10 cellular contexts compared by ENCODE assay signal in genomic region chr6:44494011-44494501, GRCh38.
A peak's percentile ranks its signal among the peaks of the same experiment; 100 is the strongest.
DNase-seq lines count a peak whose midpoint lies in the region; ATAC-seq, FAIRE-seq and TF ChIP-seq lines count a peak whose summit lies in the region.
"Had no signal": no experiment of that assay in that cellular context is flagged by ENCODE, and none has a peak within 500 bp of the region (broad histone marks: within the 10 kb centered on the region; RNA-seq: fewer than 3 reads in every experiment).

No MANE protein-coding gene starts in this region.

- H3K36me3 ChIP-seq in left ventricle myocardium inferior (no peaks in the 10 kb centered on the region), heart left ventricle (no peaks in the 10 kb centered on the region)

- no peak for TF ChIP-seq POLR2A in heart left ventricle (IDR thresholded peaks at IDR 0.05)

- no peak overlapping the region for H3K27ac ChIP-seq in left ventricle myocardium inferior (replicated peaks)
- no peak overlapping the region for H3K27ac ChIP-seq in heart left ventricle

- H3K27me3 ChIP-seq in left ventricle myocardium inferior (ENCODE audit: low read depth) (peaks cover 22% of the 10 kb centered on the region), heart left ventricle (no peaks in the 10 kb centered on the region)

- peak; percentile 16 for TF ChIP-seq CTCF in left ventricle myocardium inferior (IDR thresholded peaks at IDR 0.05; ENCODE audit: borderline replicate concordance)
- TF ChIP-seq CTCF in heart left ventricle (IDR thresholded peaks at IDR 0.05), result peak in 1 of 12 donors; percentile 25
- TF ChIP-seq CTCF in D721Med (IDR thresholded peaks at IDR 0.05; ENCODE audit: insufficient read depth, missing control alignments), result no peak

- DNase-seq in left ventricle myocardium inferior (no peak), heart left ventricle (no peak), fibroblast of peridontal ligament (ENCODE audit: extremely low read depth) (peak; percentile 77), D721Med (ENCODE audit: insufficient read length, low spot score) (no peak), NCI-H748 treated with DMSO at 0.1 percent for 48 hours (lab: John Stamatoyannopoulos, UW) (no peak)
- DNase-seq: kidney glomerular epithelial cell, right cardiac atrium had no signal

- no peak for ATAC-seq in heart left ventricle
- ATAC-seq in SK-N-SH treated with all-trans-retinoic acid at 6 μM for 48 hours, result peak; percentile 55
- no peak for ATAC-seq in GM21825 (IDR thresholded peaks at IDR 0.05; ENCODE audit: unreplicated experiment)
- ATAC-seq in GM21723 (IDR thresholded peaks at IDR 0.05; ENCODE audit: unreplicated experiment), result no peak
- ATAC-seq: right cardiac atrium had no signal

- FAIRE-seq in D721Med (lab: Jason Lieb, UNC), result no peak

- no peaks in the 10 kb centered on the region for H3K9me3 ChIP-seq in left ventricle myocardium inferior (replicated peaks)
- H3K9me3 ChIP-seq in heart left ventricle, result no peaks in the 10 kb centered on the region

- H3K4me3 ChIP-seq in left ventricle myocardium inferior (no peak overlapping the region), heart left ventricle (no peak overlapping the region)

- H3K4me1 ChIP-seq in left ventricle myocardium inferior, result peaks cover 5% of the 10 kb centered on the region
- H3K4me1 ChIP-seq in heart left ventricle, result peaks cover 0 to 14% (median 2%) of the 10 kb centered on the region in 12 donors

- intact Hi-C loops in left ventricle myocardium inferior (cut with micrococcal nuclease) (no loop called here), heart left ventricle (cut with DNase I) (no loop called here)

- WGBS in heart left ventricle, 4 donors, result 70 to 90% (median 80%) methylated on average over 7 of the region's 7 CpGs

TF ChIP-seq in SK-N-SH treated with all-trans-retinoic acid at 6 μM for 48 hours, 23 proteins besides CTCF, POLR2A, EP300 and RAD21:
- TF ChIP-seq, protein P1, sequence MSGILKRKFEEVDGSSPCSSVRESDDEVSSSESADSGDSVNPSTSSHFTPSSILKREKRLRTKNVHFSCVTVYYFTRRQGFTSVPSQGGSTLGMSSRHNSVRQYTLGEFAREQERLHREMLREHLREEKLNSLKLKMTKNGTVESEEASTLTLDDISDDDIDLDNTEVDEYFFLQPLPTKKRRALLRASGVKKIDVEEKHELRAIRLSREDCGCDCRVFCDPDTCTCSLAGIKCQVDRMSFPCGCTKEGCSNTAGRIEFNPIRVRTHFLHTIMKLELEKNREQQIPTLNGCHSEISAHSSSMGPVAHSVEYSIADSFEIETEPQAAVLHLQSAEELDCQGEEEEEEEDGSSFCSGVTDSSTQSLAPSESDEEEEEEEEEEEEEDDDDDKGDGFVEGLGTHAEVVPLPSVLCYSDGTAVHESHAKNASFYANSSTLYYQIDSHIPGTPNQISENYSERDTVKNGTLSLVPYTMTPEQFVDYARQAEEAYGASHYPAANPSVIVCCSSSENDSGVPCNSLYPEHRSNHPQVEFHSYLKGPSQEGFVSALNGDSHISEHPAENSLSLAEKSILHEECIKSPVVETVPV (CRISPR knock-in tag; IDR thresholded peaks at IDR 0.05), result no peak
- no peak for TF ChIP-seq ZNF70 (CRISPR knock-in tag; IDR thresholded peaks at IDR 0.05)
- TF ChIP-seq TCF4 (CRISPR knock-in tag; IDR thresholded peaks at IDR 0.05; ENCODE audit: borderline replicate concordance), result no peak
- TF ChIP-seq ZC3H10 (CRISPR knock-in tag; IDR thresholded peaks at IDR 0.05), result no peak
- TF ChIP-seq GLIS3 (CRISPR knock-in tag; IDR thresholded peaks at IDR 0.05), result no peak
- no peak for TF ChIP-seq SNAI2 (CRISPR knock-in tag; IDR thresholded peaks at IDR 0.05)
- no peak for TF ChIP-seq PATZ1 (CRISPR knock-in tag; IDR thresholded peaks at IDR 0.05; ENCODE audit: borderline replicate concordance)
- TF ChIP-seq PPARA (CRISPR knock-in tag; IDR thresholded peaks at IDR 0.05; ENCODE audit: borderline replicate concordance), result no peak
- no peak for TF ChIP-seq TOX (CRISPR knock-in tag; IDR thresholded peaks at IDR 0.05; ENCODE audit: borderline replicate concordance)
TF ChIP-seq in SK-N-SH treated with all-trans-retinoic acid at 6 μM for 48 hours: peak in this region for 0.
